ENCODE assay signal across 9 cellular contexts in the genomic region with DNA sequence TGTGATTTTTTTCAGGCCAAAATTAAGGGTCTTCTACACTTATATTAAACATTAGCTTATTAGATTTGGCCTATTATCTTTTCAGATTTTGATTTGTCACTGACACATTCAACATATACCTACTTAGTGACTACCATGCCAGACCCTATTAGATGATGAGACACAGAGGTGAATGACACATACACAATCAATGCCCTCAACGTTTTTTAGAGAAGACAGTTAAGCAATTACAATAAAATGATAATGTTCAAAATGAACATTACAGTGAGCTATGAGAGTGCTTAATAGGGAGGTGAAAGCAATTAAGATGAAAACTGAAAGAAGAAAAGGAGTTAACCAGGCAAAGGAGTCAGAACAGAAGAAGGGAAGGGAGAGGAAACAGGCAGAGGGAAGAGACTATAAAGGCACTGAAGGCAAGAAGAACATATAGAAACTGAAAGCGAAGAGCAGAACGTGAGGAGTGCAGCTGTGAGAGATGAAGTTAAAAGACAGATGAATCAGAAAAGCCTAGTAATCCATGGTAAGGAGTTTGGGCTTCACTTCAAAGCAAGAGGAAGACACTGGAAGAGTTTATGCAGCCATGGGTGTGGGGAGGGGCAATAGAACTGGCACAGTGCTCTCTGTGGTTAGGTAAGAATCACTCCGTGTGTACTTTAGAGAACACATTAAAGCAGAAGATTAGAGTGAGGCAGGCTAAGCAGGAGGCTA.
DNase-seq lines count a peak whose midpoint lies in the region; ATAC-seq and TF ChIP-seq lines count a peak whose summit lies in the region.
"Had no signal": no experiment of that assay in that cellular context is flagged by ENCODE, and none has a peak within 500 bp of the region (broad histone marks: within the 10 kb centered on the region; RNA-seq: fewer than 3 reads in every experiment).

No MANE protein-coding gene starts in this region.

- peak overlapping the region; percentile 59 for H3K4me3 ChIP-seq in GM12865 (ENCODE audit: low read depth, low read length)
- no peak overlapping the region for H3K4me3 ChIP-seq in Jurkat, Clone E6-1 (ENCODE audit: low read length)
- H3K4me3 ChIP-seq in CD4-positive, alpha-beta memory T cell (ENCODE audit: low read length in 2 of 2): no peak overlapping the region
- H3K4me3 ChIP-seq: skin epidermis had no signal

- no peaks in the 10 kb centered on the region for H3K9me3 Mint-ChIP-seq in activated naive CD8-positive, alpha-beta T cell treated with anti-CD3 and anti-CD28 coated beads, Interleukin-2, amount 10 ng/mL, durations not matched to agents 7 days and 5 days
- no peaks in the 10 kb centered on the region for H3K9me3 Mint-ChIP-seq in stimulated activated naive CD8-positive, alpha-beta T cell treated with anti-CD3 and anti-CD28 coated beads, Interleukin-15, amount 100 ng/mL, for 72 hours
- no peaks in the 10 kb centered on the region for H3K9me3 Mint-ChIP-seq in CD4-positive, alpha-beta memory T cell

- intact Hi-C loops in CD4-positive, alpha-beta memory T cell (cut with micrococcal nuclease): no loop called here

- CTCF ChIA-PET in CD4-positive, alpha-beta memory T cell (lab: Charles Lee; ENCODE audit: partially characterized antibody): interaction anchor here (0.7 to 0.8 kb wide), 2 partner anchors 9 to 10 kb away, joined by 3 read pairs; no protein-coding TSS in a partner anchor

- ATAC-seq in GM21529 (IDR thresholded peaks at IDR 0.05; ENCODE audit: unreplicated experiment): peak; percentile 91
- ATAC-seq in activated naive CD8-positive, alpha-beta T cell treated with anti-CD3 and anti-CD28 coated beads, Interleukin-2, amount 10 ng/mL, durations not matched to agents 7 days and 5 days (ENCODE audit: low read depth): peak; percentile 72
- peak; percentile 82 for ATAC-seq in stimulated activated naive CD8-positive, alpha-beta T cell treated with anti-CD3 and anti-CD28 coated beads, Interleukin-15, amount 100 ng/mL, for 72 hours

- no peaks in the 10 kb centered on the region for H3K27me3 Mint-ChIP-seq in activated naive CD8-positive, alpha-beta T cell treated with anti-CD3 and anti-CD28 coated beads, Interleukin-2, amount 10 ng/mL, durations not matched to agents 7 days and 5 days
- H3K27me3 Mint-ChIP-seq in stimulated activated naive CD8-positive, alpha-beta T cell treated with anti-CD3 and anti-CD28 coated beads, Interleukin-15, amount 100 ng/mL, for 72 hours: no peaks in the 10 kb centered on the region
- no peaks in the 10 kb centered on the region for H3K27me3 Mint-ChIP-seq in CD4-positive, alpha-beta memory T cell

- POLR2A ChIA-PET in activated naive CD8-positive, alpha-beta T cell treated with anti-CD3 and anti-CD28 coated beads, Interleukin-2, amount 10 ng/mL, durations not matched to agents 7 days and 5 days (lab: Charles Lee): no interaction called here
- POLR2A ChIA-PET in CD4-positive, alpha-beta memory T cell (lab: Charles Lee; ENCODE audit: partially characterized antibody): no interaction called here

- H3K36me3 Mint-ChIP-seq in activated naive CD8-positive, alpha-beta T cell treated with anti-CD3 and anti-CD28 coated beads, Interleukin-2, amount 10 ng/mL, durations not matched to agents 7 days and 5 days: no peaks in the 10 kb centered on the region
- no peaks in the 10 kb centered on the region for H3K36me3 Mint-ChIP-seq in CD4-positive, alpha-beta memory T cell

- in situ Hi-C loops in G401 (cut with HindIII; ENCODE audit: low sequenced_read_pairs): no loop called here

- H3K27me3 ChIP-seq in CD4-positive, alpha-beta memory T cell (ENCODE audit: insufficient read depth, low read length): no peaks in the 10 kb centered on the region

- H3K4me3 Mint-ChIP-seq in activated naive CD8-positive, alpha-beta T cell treated with anti-CD3 and anti-CD28 coated beads, Interleukin-2, amount 10 ng/mL, durations not matched to agents 7 days and 5 days: no peak overlapping the region
- no peak overlapping the region for H3K4me3 Mint-ChIP-seq in stimulated activated naive CD8-positive, alpha-beta T cell treated with anti-CD3 and anti-CD28 coated beads, Interleukin-15, amount 100 ng/mL, for 72 hours
- no peak overlapping the region for H3K4me3 Mint-ChIP-seq in CD4-positive, alpha-beta memory T cell

- peaks cover 8% of the 10 kb centered on the region for H3K4me1 ChIP-seq in CD4-positive, alpha-beta memory T cell (ENCODE audit: insufficient read depth, low read length)

- no peak overlapping the region for H3K27ac ChIP-seq in CD4-positive, alpha-beta memory T cell (ENCODE audit: low read depth, low read length)

- DNase-seq in GM12865 (ENCODE audit: low read depth): peak; percentile 70
- peak; percentile 72 for DNase-seq in Jurkat, Clone E6-1 (ENCODE audit: low read depth, low spot score)
- DNase-seq in activated naive CD8-positive, alpha-beta T cell treated with anti-CD3 and anti-CD28 coated beads, Interleukin-2, amount 10 ng/mL, durations not matched to agents 7 days and 5 days: no peak
- DNase-seq in stimulated activated naive CD8-positive, alpha-beta T cell treated with anti-CD3 and anti-CD28 coated beads, Interleukin-15, amount 100 ng/mL, for 72 hours: peak; percentile 3 to 10
- no peak for DNase-seq in G401 (ENCODE audit: low spot score)
- no peak for DNase-seq in D341Med (ENCODE audit: low spot score)
- no peak for DNase-seq in CD4-positive, alpha-beta memory T cell

- no peaks in the 10 kb centered on the region for H3K9me3 ChIP-seq in CD4-positive, alpha-beta memory T cell (ENCODE audit: control insufficient read depth in 1 of 2, low read length in 2 of 2)

- no peaks in the 10 kb centered on the region for H3K36me3 ChIP-seq in CD4-positive, alpha-beta memory T cell (ENCODE audit: insufficient read depth, low read length)

- no peaks in the 10 kb centered on the region for H3K4me1 Mint-ChIP-seq in activated naive CD8-positive, alpha-beta T cell treated with anti-CD3 and anti-CD28 coated beads, Interleukin-2, amount 10 ng/mL, durations not matched to agents 7 days and 5 days
- peaks cover 4% of the 10 kb centered on the region for H3K4me1 Mint-ChIP-seq in stimulated activated naive CD8-positive, alpha-beta T cell treated with anti-CD3 and anti-CD28 coated beads, Interleukin-15, amount 100 ng/mL, for 72 hours
- H3K4me1 Mint-ChIP-seq in CD4-positive, alpha-beta memory T cell: peaks cover 0 to 3% (median 3%) of the 10 kb centered on the region in 4 donors

- TF ChIP-seq CTCF in GM12865 (IDR thresholded peaks at IDR 0.05; ENCODE audit: insufficient read depth, low read depth, low read length, missing control alignments): no peak

- H3K27ac Mint-ChIP-seq in activated naive CD8-positive, alpha-beta T cell treated with anti-CD3 and anti-CD28 coated beads, Interleukin-2, amount 10 ng/mL, durations not matched to agents 7 days and 5 days: no peak overlapping the region
- H3K27ac Mint-ChIP-seq in stimulated activated naive CD8-positive, alpha-beta T cell treated with anti-CD3 and anti-CD28 coated beads, Interleukin-15, amount 100 ng/mL, for 72 hours: no peak overlapping the region
- H3K27ac Mint-ChIP-seq in CD4-positive, alpha-beta memory T cell: no peak overlapping the region

Comparison
In these comparisons a context has a peak if more than half of its experiments do, and no peak if none do; other contexts are left out.
1. DNase-seq: peak in GM12865 (single experiment), Jurkat, Clone E6-1 (single experiment) and stimulated activated naive CD8-positive, alpha-beta T cell treated with anti-CD3 and anti-CD28 coated beads, Interleukin-15, amount 100 ng/mL, for 72 hours (2 of 2); none in activated naive CD8-positive, alpha-beta T cell treated with anti-CD3 and anti-CD28 coated beads, Interleukin-2, amount 10 ng/mL, durations not matched to agents 7 days and 5 days (single experiment), G401 (single experiment), D341Med (single experiment) and CD4-positive, alpha-beta memory T cell (0 of 5).
2. Peak in every context shown above with its lines, with median percentiles within 50 percentile points of each other: ATAC-seq.